ENCODE assay signal across 2 cellular contexts in genomic region chr16:87389245-87389644, GRCh38.
TF ChIP-seq lines count a peak whose summit lies in the region.

No MANE protein-coding gene starts in this region.

TF ChIP-seq in GM23338, 12 proteins besides CTCF, POLR2A, EP300 and RAD21 (continued from another document):
- TF ChIP-seq ETS1 (IDR thresholded peaks at IDR 0.05) (no peak), EZH2phosphoT487 (IDR thresholded peaks at IDR 0.05; ENCODE audit: unreplicated experiment) (no peak), STAT1 (IDR thresholded peaks at IDR 0.05; ENCODE audit: unreplicated experiment) (no peak), ZNF331 (CRISPR knock-in tag; IDR thresholded peaks at IDR 0.05; ENCODE audit: low read depth) (no peak), NANOG (IDR thresholded peaks at IDR 0.05; ENCODE audit: borderline replicate concordance) (no peak), JUNB (IDR thresholded peaks at IDR 0.05; ENCODE audit: unreplicated experiment) (no peak), POLR2AphosphoS5 (IDR thresholded peaks at IDR 0.05; ENCODE audit: low read depth) (no peak), ZNF114 (CRISPR knock-in tag; IDR thresholded peaks at IDR 0.05) (no peak)
- TF ChIP-seq, protein P1, sequence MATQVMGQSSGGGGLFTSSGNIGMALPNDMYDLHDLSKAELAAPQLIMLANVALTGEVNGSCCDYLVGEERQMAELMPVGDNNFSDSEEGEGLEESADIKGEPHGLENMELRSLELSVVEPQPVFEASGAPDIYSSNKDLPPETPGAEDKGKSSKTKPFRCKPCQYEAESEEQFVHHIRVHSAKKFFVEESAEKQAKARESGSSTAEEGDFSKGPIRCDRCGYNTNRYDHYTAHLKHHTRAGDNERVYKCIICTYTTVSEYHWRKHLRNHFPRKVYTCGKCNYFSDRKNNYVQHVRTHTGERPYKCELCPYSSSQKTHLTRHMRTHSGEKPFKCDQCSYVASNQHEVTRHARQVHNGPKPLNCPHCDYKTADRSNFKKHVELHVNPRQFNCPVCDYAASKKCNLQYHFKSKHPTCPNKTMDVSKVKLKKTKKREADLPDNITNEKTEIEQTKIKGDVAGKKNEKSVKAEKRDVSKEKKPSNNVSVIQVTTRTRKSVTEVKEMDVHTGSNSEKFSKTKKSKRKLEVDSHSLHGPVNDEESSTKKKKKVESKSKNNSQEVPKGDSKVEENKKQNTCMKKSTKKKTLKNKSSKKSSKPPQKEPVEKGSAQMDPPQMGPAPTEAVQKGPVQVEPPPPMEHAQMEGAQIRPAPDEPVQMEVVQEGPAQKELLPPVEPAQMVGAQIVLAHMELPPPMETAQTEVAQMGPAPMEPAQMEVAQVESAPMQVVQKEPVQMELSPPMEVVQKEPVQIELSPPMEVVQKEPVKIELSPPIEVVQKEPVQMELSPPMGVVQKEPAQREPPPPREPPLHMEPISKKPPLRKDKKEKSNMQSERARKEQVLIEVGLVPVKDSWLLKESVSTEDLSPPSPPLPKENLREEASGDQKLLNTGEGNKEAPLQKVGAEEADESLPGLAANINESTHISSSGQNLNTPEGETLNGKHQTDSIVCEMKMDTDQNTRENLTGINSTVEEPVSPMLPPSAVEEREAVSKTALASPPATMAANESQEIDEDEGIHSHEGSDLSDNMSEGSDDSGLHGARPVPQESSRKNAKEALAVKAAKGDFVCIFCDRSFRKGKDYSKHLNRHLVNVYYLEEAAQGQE (IDR thresholded peaks at IDR 0.05; ENCODE audit: unreplicated experiment), result no peak
TF ChIP-seq in GM23338: peak in this region for 0.

TF ChIP-seq in endothelial cell of umbilical vein, 7 proteins besides CTCF, POLR2A, EP300 and RAD21 (continued from another document):
- TF ChIP-seq MAX (IDR thresholded peaks at IDR 0.05; ENCODE audit: insufficient read depth, insufficient read length) (no peak), MYC (IDR thresholded peaks at IDR 0.05; ENCODE audit: low read depth, low read length) (no peak), EZH2 (IDR thresholded peaks at IDR 0.05; ENCODE audit: borderline replicate concordance, low read depth, low read length, severe bottlenecking) (no peak), FOS (IDR thresholded peaks at IDR 0.05; ENCODE audit: borderline replicate concordance, insufficient read depth, low read length) (no peak)
